8 cellular contexts compared by ENCODE assay signal in genomic region chr22:31399211-31400022, GRCh38. TPM values are rescaled to one million over a fixed set of nuclear protein-coding genes. Genes with fewer than 3 reads are reported as not detected.
DNase-seq lines count a peak whose midpoint lies in the region; FAIRE-seq and TF ChIP-seq lines count a peak whose summit lies in the region.

Gene DRG1, plus strand, starts transcription at chr22:31399604. Its CDS starts 80 bp downstream, at chr22:31399684.

- H3K4me3 ChIP-seq in H1 (ENCODE audit: extremely low read depth in 1 of 4, insufficient read depth in 2 of 4, low read depth in 3 of 4, low read length in 4 of 4) (peak within 1 kb of the TSS; percentile 62 to 96 (median 90)), mesenchymal stem cell (ENCODE audit: insufficient read depth in 1 of 2, low read depth in 1 of 2, low read length in 2 of 2) (peak within 1 kb of the TSS; percentile 81 to 98)

- peak within 1 kb of the TSS; percentile 2; the same call in 1 of the 2 replicates for H2BK12ac ChIP-seq in H1 (ENCODE audit: low read depth, low read length)
- peak within 1 kb of the TSS in 1 of 2 experiments; percentile 42 for H2BK12ac ChIP-seq in mesenchymal stem cell (ENCODE audit: low read length in 2 of 2)

- H2BK120ac ChIP-seq in H1 (replicated peaks; ENCODE audit: low read depth, low read length) (no peak within 1 kb of the TSS), mesenchymal stem cell (ENCODE audit: low read depth, low read length) (peak within 1 kb of the TSS; percentile 29)

- peak within 1 kb of the TSS; percentile 11 for H3K56ac ChIP-seq in H1 (replicated peaks; ENCODE audit: insufficient read length, low read depth, low read length)

- H3K14ac ChIP-seq in H1 (ENCODE audit: insufficient read length), result no peak within 1 kb of the TSS
- H3K14ac ChIP-seq in mesenchymal stem cell (ENCODE audit: low read length in 2 of 2), result peak within 1 kb of the TSS in 1 of 2 experiments; percentile 96

- peaks cover 9% of the 10 kb centered on the region for H3K23me2 ChIP-seq in H1 (ENCODE audit: low read depth, low read length)

- no peak for TF ChIP-seq EP300 in H1 (IDR thresholded peaks at IDR 0.05; ENCODE audit: borderline replicate concordance in 1 of 2, low read depth in 2 of 2, low read length in 2 of 2)

- no peak within 1 kb of the TSS for H2BK15ac ChIP-seq in H1 (ENCODE audit: low read length)
- no peak within 1 kb of the TSS for H2BK15ac ChIP-seq in mesenchymal stem cell (ENCODE audit: low read depth, poor library complexity, severe bottlenecking)

- H3K4ac ChIP-seq in H1 (replicated peaks; ENCODE audit: insufficient read length, low read depth, low read length) (no peak within 1 kb of the TSS), mesenchymal stem cell (ENCODE audit: low read depth in 1 of 2, low read length in 2 of 2) (peak within 1 kb of the TSS; percentile 69 to 100)

- H3K36me3 ChIP-seq in H1 (ENCODE audit: control insufficient read depth in 2 of 4, insufficient read depth in 4 of 4, low read length in 3 of 4) (peaks cover 9 to 19% (median 10%) of the 10 kb centered on the region in 4 experiments; a peak in 5 of 8 replicates), mesenchymal stem cell (ENCODE audit: control insufficient read depth in 1 of 2, insufficient read depth in 2 of 2, low read depth in 1 of 2, low read length in 2 of 2) (peaks cover 20 to 30% of the 10 kb centered on the region in 2 experiments)

- H3K27me3 ChIP-seq in H1 (replicated peaks in 1 of 4; ENCODE audit: control insufficient read depth in 3 of 4, extremely low read depth in 1 of 4, insufficient read depth in 3 of 4, low read length in 3 of 4) (no peaks in the 10 kb centered on the region), mesenchymal stem cell (ENCODE audit: control insufficient read depth in 1 of 2, insufficient read depth in 1 of 2, low read length in 2 of 2) (no peaks in the 10 kb centered on the region)

- TF ChIP-seq CTCF in GM20000 (IDR thresholded peaks at IDR 0.05; ENCODE audit: extremely low read depth, missing control alignments) (no peak), H1 (IDR thresholded peaks at IDR 0.05; ENCODE audit: control extremely low read depth in 1 of 3, insufficient read depth in 1 of 3, low read depth in 1 of 3, low read length in 3 of 3) (no peak)

- H3K27ac ChIP-seq in H1 (ENCODE audit: low read depth, low read length) (peak within 1 kb of the TSS; percentile 61), mesenchymal stem cell (ENCODE audit: low read length, poor library complexity, severe bottlenecking) (peak within 1 kb of the TSS; percentile 77)

- TF ChIP-seq RAD21 in H1 (IDR thresholded peaks at IDR 0.05 in 1 of 2, conservative IDR thresholded peaks at IDR 0.05 in 1 of 2; ENCODE audit: low read depth in 2 of 2, low read length in 2 of 2), result peak in 1 of 2 experiments; percentile 33; a peak in 2 of 4 replicates

- H2AFZ ChIP-seq in H1 (ENCODE audit: low read length) (peak within 1 kb of the TSS; percentile 80; the same call in 1 of the 2 replicates), mesenchymal stem cell (ENCODE audit: low read depth, low read length) (peak within 1 kb of the TSS; percentile 97)

- DNase-seq in COLO668 (lab: John Stamatoyannopoulos, UW; ENCODE audit: unreplicated experiment) (peak; percentile 97), GM20000 (ENCODE audit: low spot score) (peak; percentile 98), HT-29 (ENCODE audit: low spot score) (peak; percentile 84), NOMO-1 (lab: John Stamatoyannopoulos, UW; ENCODE audit: unreplicated experiment in 2 of 2) (peak; percentile 91 to 96), H1 (ENCODE audit: low read depth in 1 of 2, low spot score in 2 of 2) (peak; percentile 85 to 96), mesenchymal stem cell (peak; percentile 95)
- DNase-seq in activated CD8-positive, alpha-beta memory T cell treated with anti-CD3 and anti-CD28 coated beads for 4 hours (ENCODE audit: low read depth in 2 of 2), result peak; percentile 93 to 94
- DNase-seq in stimulated activated CD8-positive, alpha-beta memory T cell treated with anti-CD3 and anti-CD28 coated beads, Interleukin-12 subunit alpha, Interleukin-12 subunit beta, amount 100 ng/mL, for 4 hours (ENCODE audit: low read depth), result peak; percentile 95

- no peak within 1 kb of the TSS for H2BK20ac ChIP-seq in H1 (ENCODE audit: low read length)

- peaks cover 0 to 2% (median 0%) of the 10 kb centered on the region in 4 experiments; a peak in 1 of 7 replicates for H3K4me1 ChIP-seq in H1 (replicated peaks in 1 of 4; ENCODE audit: control insufficient read depth in 3 of 4, insufficient read depth in 4 of 4, low read length in 3 of 4)
- H3K4me1 ChIP-seq in mesenchymal stem cell (ENCODE audit: control insufficient read depth, insufficient read depth, low read depth, low read length), result peaks cover 1% of the 10 kb centered on the region

- H3K18ac ChIP-seq in H1 (ENCODE audit: extremely low read depth, low read length), result peak within 1 kb of the TSS; percentile 79; the same call in 1 of the 2 replicates
- peak within 1 kb of the TSS; percentile 83 to 98 for H3K18ac ChIP-seq in mesenchymal stem cell (ENCODE audit: low read depth in 1 of 2, low read length in 2 of 2)

- H2BK5ac ChIP-seq in H1 (ENCODE audit: low read depth, low read length) (peak within 1 kb of the TSS; percentile 72), mesenchymal stem cell (ENCODE audit: low read depth, low read length, poor library complexity, severe bottlenecking) (peak within 1 kb of the TSS; percentile 48)

- TF ChIP-seq POLR2A in H1 (IDR thresholded peaks at IDR 0.05; ENCODE audit: control extremely low read depth in 1 of 2, low read depth in 2 of 2, low read length in 2 of 2), result peak; percentile 92 to 98

- POLR2A ChIA-PET in H1 (lab: Charles Lee; ENCODE audit: partially characterized antibody), result interaction anchor here (0.6 to 6.5 kb wide), 8 partner anchors 9 to 95 kb away, joined by 3 to 50 read pairs (median 3); partner anchors contain the start of gene PATZ1

- H4K5ac ChIP-seq in H1 (ENCODE audit: insufficient read length, low read depth, low read length), result peak within 1 kb of the TSS; percentile 74

- H3K4me2 ChIP-seq in H1 (ENCODE audit: insufficient read depth in 1 of 2, low read depth in 2 of 2, low read length in 2 of 2) (peak within 1 kb of the TSS; percentile 76 to 77), mesenchymal stem cell (ENCODE audit: low read length, poor library complexity, severe bottlenecking) (peak within 1 kb of the TSS; percentile 84)

- no peaks in the 10 kb centered on the region for H4K20me1 ChIP-seq in H1 (replicated peaks in 1 of 2; ENCODE audit: control insufficient read depth in 1 of 2, insufficient read depth in 2 of 2, low read length in 2 of 2)

- peak within 1 kb of the TSS; percentile 18 for H4K91ac ChIP-seq in H1 (replicated peaks; ENCODE audit: insufficient read length, low read length)
- peak within 1 kb of the TSS; percentile 65 for H4K91ac ChIP-seq in mesenchymal stem cell (ENCODE audit: low read length)

- no peak within 1 kb of the TSS for H3K23ac ChIP-seq in H1 (ENCODE audit: insufficient read length)
- peak within 1 kb of the TSS in 1 of 2 experiments; percentile 89 for H3K23ac ChIP-seq in mesenchymal stem cell (ENCODE audit: low read length in 2 of 2)

- peak within 1 kb of the TSS; percentile 83 to 96 (median 92) for H3K9ac ChIP-seq in H1 (replicated peaks in 1 of 4; ENCODE audit: extremely low read depth in 1 of 4, low read depth in 3 of 4, low read length in 3 of 4)
- peak within 1 kb of the TSS; percentile 97 for H3K9ac ChIP-seq in mesenchymal stem cell (ENCODE audit: low read length)

- peaks cover 10 to 29% of the 10 kb centered on the region in 2 experiments for H3K79me2 ChIP-seq in H1 (ENCODE audit: control insufficient read depth in 1 of 2, insufficient read depth in 2 of 2, low read length in 2 of 2)

- CTCF ChIA-PET in H1 (lab: Charles Lee; ENCODE audit: partially characterized antibody), result interaction anchor here (1.7 kb wide), 1 partner anchor 53 kb away, joined by 6 read pairs; the partner anchor contains the start of gene PATZ1

- FAIRE-seq in H1 (lab: Jason Lieb, UNC), result no peak

- H2AK5ac ChIP-seq in H1 (ENCODE audit: low read depth, low read length), result peak within 1 kb of the TSS; percentile 54; the same call in 1 of the 2 replicates
- H2AK5ac ChIP-seq in mesenchymal stem cell (ENCODE audit: low read length, severe bottlenecking), result peak within 1 kb of the TSS; percentile 82

- 2% methylated on average over 64 of the region's 72 CpGs; no CpG with 5 or more reads in 1 of the 2 experiments for WGBS in H1 (ENCODE audit: extremely low coverage in 1 of 2, insufficient coverage in 1 of 2, insufficient read length in 1 of 2, insufficient replicate concordance in 2 of 2, low coverage in 1 of 2, low lambda C conversion rate in 2 of 2, missing lambda C conversion rate in 1 of 2), 2 experiments
- 1% methylated on average over 72 of the region's 72 CpGs for WGBS in mesenchymal stem cell

- H3K79me1 ChIP-seq in H1 (ENCODE audit: low read depth, low read length) (no peaks in the 10 kb centered on the region), mesenchymal stem cell (replicated peaks; ENCODE audit: low read length, poor library complexity, severe bottlenecking) (peaks cover 5% of the 10 kb centered on the region)

- no peaks in the 10 kb centered on the region for H3K9me3 ChIP-seq in H1 (ENCODE audit: insufficient read depth in 2 of 2, low read depth in 1 of 2, low read length in 1 of 2)
- no peaks in the 10 kb centered on the region for H3K9me3 ChIP-seq in mesenchymal stem cell (ENCODE audit: control insufficient read depth, low read length)

- peak within 1 kb of the TSS; percentile 87; the same call in 1 of the 2 replicates for H4K8ac ChIP-seq in H1 (ENCODE audit: extremely low read depth, insufficient read depth, low read length)
- H4K8ac ChIP-seq in mesenchymal stem cell (ENCODE audit: low read length), result peak within 1 kb of the TSS; percentile 96

TF ChIP-seq in H1, 55 proteins besides CTCF, POLR2A, EP300 and RAD21 (continues in another document):
- TF ChIP-seq ZNF274 (IDR thresholded peaks at IDR 0.05; ENCODE audit: borderline replicate concordance, extremely low read depth, low read length) (no peak), TAF1 (IDR thresholded peaks at IDR 0.05; ENCODE audit: low read depth, low read length) (peak; percentile 94), CTBP2 (IDR thresholded peaks at IDR 0.05; ENCODE audit: borderline replicate concordance, insufficient read depth, insufficient read length, low read length) (no peak)

RNA-seq across cellular contexts. Expression of gene DRG1, which starts in this region (rescaled TPM):
- total RNA-seq in HT-29 (2014; rRNA removed; shearing (Covaris generic)), result 17.4 and 28.8 TPM in 2 replicates
- total RNA-seq in H1 (2021; fragmentation: NEBNext Ultra II Directional; extraction: Animal tissue kit (Norgen Biotek cat#: 25700)), result 70.8 and 81.9 TPM in 2 replicates
- polyA plus RNA-seq in H1 (2011; rRNA removed), result 27.2 and 45.3 TPM in 2 replicates
- 69.1 TPM for polyA plus RNA-seq in H1 (2011; cell fraction: cytosol; rRNA removed)
- 20.8 TPM for polyA plus RNA-seq in H1 (2011; cell fraction: nucleus; rRNA removed)
- 91.7 to 120 TPM (median 96.6 TPM) in 4 replicates for polyA plus RNA-seq in H1 (2012, experiment 1 of 2)
- 27.6 TPM for polyA plus RNA-seq in H1 (2012, experiment 2 of 2)
- 51.1 TPM for polyA plus RNA-seq in H1 (2013, experiment 1 of 2)
- polyA plus RNA-seq in H1 (2013, experiment 2 of 2), result 55.9 TPM
- 79.6 and 83.0 TPM in 2 replicates for polyA minus RNA-seq in H1 (2011; rRNA and poly(A)+ RNA removed)
- 58.8 TPM for polyA minus RNA-seq in H1 (2011; cell fraction: cytosol; rRNA and poly(A)+ RNA removed)
- 39.2 TPM for polyA minus RNA-seq in H1 (2011; cell fraction: nucleus; rRNA and poly(A)+ RNA removed)
- polyA plus RNA-seq in mesenchymal stem cell (2013, experiment 1 of 2), result 44.1 TPM
- 45.0 TPM for polyA plus RNA-seq in mesenchymal stem cell (2013, experiment 2 of 2)

Comparison
In these comparisons a context has a peak if more than half of its experiments do, and no peak if none do; other contexts are left out.
1. Peak in every context shown above with its lines: DNase-seq, H3K4me3 ChIP-seq and H3K27ac ChIP-seq.